Comparison of ENCODE assay signal across 8 cellular contexts in the genomic region with DNA sequence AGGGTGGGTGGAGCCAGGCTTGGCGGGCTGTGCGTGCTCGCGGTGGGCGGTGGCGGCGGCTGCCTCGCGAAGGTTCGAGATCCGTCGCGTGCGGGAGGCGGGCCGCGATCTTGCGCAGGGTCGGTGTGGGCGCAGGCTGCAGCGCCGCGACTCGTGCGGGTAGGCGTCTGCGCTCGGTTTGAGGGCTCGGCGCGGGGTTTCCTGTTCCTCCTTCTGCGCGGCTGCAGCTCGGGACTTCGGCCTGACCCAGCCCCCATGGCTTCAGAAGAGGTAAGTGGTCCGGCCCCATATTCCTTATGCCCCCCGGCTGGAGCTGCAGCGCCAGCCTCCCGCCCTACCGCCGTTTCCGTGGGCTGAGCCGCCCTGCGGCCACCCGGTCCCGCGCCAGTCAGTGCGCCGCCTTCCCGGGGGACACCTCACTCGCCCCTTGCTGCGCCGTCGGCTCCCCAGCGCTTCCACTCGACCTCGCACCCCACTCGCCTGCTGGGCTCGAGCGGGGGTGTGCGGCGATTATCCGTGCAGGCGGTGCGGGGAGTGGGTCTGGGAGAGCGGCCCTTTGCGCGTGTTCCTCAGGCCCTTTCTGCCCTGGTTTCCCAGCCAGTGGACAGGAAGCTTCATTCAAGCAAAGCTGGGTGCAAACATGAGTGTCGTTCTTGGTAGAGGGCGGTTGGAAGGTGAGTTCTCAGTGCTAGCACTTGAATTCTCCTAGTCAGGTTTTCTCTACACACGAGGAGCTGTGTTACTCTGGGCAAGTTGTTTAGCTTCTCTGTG. TPM values are rescaled to one million over a fixed set of nuclear protein-coding genes. Genes with fewer than 3 reads are reported as not detected.
A peak's percentile ranks its signal among the peaks of the same experiment; 100 is the strongest.
DNase-seq lines count a peak whose midpoint lies in the region; ATAC-seq and TF ChIP-seq lines count a peak whose summit lies in the region.

A gene with protein sequence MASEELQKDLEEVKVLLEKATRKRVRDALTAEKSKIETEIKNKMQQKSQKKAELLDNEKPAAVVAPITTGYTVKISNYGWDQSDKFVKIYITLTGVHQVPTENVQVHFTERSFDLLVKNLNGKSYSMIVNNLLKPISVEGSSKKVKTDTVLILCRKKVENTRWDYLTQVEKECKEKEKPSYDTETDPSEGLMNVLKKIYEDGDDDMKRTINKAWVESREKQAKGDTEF (plus strand): TSS at position 22 of the 771 bp plus-strand sequence. CDS start 234 bp downstream, at position 256.

- H3K4me3 ChIP-seq in AG04450 (ENCODE audit: low read depth, low read length) (peak within 1 kb of the TSS; percentile 84), iPS-11a (ENCODE audit: low read depth, low read length) (peak within 1 kb of the TSS; percentile 97), gastrocnemius medialis (peak within 1 kb of the TSS; percentile 72 to 83 (median 74))

- POLR2A ChIA-PET in AG04450 (lab: Yijun Ruan, JAX), result interaction anchor here (0.6 to 2.7 kb wide), 11 partner anchors 11 to 1133 kb away, joined by 3 to 35 read pairs (median 5); a partner anchor contains a TSS

- intact Hi-C loops in gastrocnemius medialis (cut with DNase I; ENCODE audit: low total_unique reads), result loop anchor here (1.0 to 10.0 kb wide), 3 partner anchors 23 to 1175 kb away; a partner anchor contains a TSS

- H3K27me3 ChIP-seq in AG04450 (ENCODE audit: control insufficient read depth, insufficient read depth, low read length) (no peaks in the 10 kb centered on the region), gastrocnemius medialis (no peaks in the 10 kb centered on the region)

- H3K36me3 ChIP-seq in gastrocnemius medialis, result no peaks in the 10 kb centered on the region

- H3K9me3 ChIP-seq in AG04450 (ENCODE audit: control insufficient read depth, insufficient read depth, low read length) (no peaks in the 10 kb centered on the region), gastrocnemius medialis (no peaks in the 10 kb centered on the region)

- in situ Hi-C loops in gastrocnemius medialis (cut with MboI; ENCODE audit: low sequenced_read_pairs in 4 of 4), result loop anchor here in 1 of 4 donors (25.0 kb wide), 1 partner anchor 1138 kb away; a partner anchor contains a TSS

- H3K27ac ChIP-seq in AG04450 (ENCODE audit: low read depth, low read length) (peak within 1 kb of the TSS; percentile 99), gastrocnemius medialis (peak within 1 kb of the TSS; percentile 94 to 97 (median 96))

- no peak for DNase-seq in AG04450 (ENCODE audit: low read depth, low spot score)
- peak; percentile 63 for DNase-seq in RKO (ENCODE audit: low spot score)
- DNase-seq in astrocyte of the hippocampus (ENCODE audit: low read depth, low spot score), result peak; percentile 59
- DNase-seq in gastrocnemius medialis, result peak; percentile 11 to 28
- DNase-seq in inferior parietal cortex (ENCODE audit: extremely low spot score), result no peak

- CTCF ChIA-PET in AG04450 (lab: Charles Lee), result interaction anchor here (0.6 to 3.3 kb wide), 4 partner anchors 30 to 827 kb away, joined by 3 to 17 read pairs (median 3); no protein-coding TSS in a partner anchor

- TF ChIP-seq CTCF in AG04450 (IDR thresholded peaks at IDR 0.05; ENCODE audit: low read depth, low read length), result 0 out of 2 replicates have a peak, but pooled peaks have one; percentile 2
- peak in 1 of 5 experiments; percentile 10 for TF ChIP-seq CTCF in gastrocnemius medialis (IDR thresholded peaks at IDR 0.05 in 4 of 5, conservative IDR thresholded peaks at IDR 0.05 in 1 of 5)

- ATAC-seq in GM18511 (IDR thresholded peaks at IDR 0.05; ENCODE audit: unreplicated experiment) (peak; percentile 9), HG03196 (IDR thresholded peaks at IDR 0.05; ENCODE audit: unreplicated experiment) (peak; percentile 13), gastrocnemius medialis (peak; percentile 8 to 10)

- H3K4me1 ChIP-seq in gastrocnemius medialis, result peaks cover 17 to 24% of the 10 kb centered on the region in 2 donors

- peak; percentile 31 to 62 for TF ChIP-seq POLR2A in gastrocnemius medialis (IDR thresholded peaks at IDR 0.05)

RNA-seq across cellular contexts. Expression of the gene that starts here (rescaled TPM):
- 53.8 and 71.2 TPM in 2 replicates for polyA plus RNA-seq in AG04450 (2011; rRNA removed)
- polyA minus RNA-seq in AG04450 (2011; rRNA and poly(A)+ RNA removed), result 8.5 and 11.8 TPM in 2 replicates
- 10 to 100 TPM; 32.9 to 99.6 (median 73.7) TPM for total RNA-seq in gastrocnemius medialis

Comparison
In these comparisons a context has a peak if more than half of its experiments do, and no peak if none do; other contexts are left out.
1. DNase-seq: peak in RKO (single experiment), astrocyte of the hippocampus (single experiment) and gastrocnemius medialis (2 of 2); none in AG04450 (single experiment) and inferior parietal cortex (single experiment).
2. Peak in every context shown above with its lines, with median percentiles within 50 percentile points of each other: H3K4me3 ChIP-seq and ATAC-seq.